Comparison of ENCODE assay signal across 23 cellular contexts in the genomic region with DNA sequence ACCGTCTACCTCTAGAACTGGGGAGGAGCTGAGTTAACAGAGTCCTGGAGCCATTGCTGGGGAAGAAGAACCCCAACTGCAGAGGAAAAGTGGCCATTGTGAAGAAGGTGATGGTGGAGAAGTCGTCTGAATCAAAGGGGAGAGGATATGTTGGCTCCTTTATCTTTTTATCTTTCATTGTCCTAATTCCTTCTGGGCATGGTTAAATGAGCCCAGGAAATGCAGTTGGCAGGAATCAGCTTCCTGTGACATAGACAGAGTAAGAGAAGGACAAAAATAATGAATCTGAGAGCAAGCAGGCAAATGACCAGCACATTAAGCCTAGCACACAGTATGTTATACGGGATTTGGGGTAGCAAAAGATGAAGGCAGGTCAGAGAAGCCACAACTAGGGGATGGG.
"Had no signal": no experiment of that assay in that cellular context is flagged by ENCODE, and none has a peak within 500 bp of the region (broad histone marks: within the 10 kb centered on the region; RNA-seq: fewer than 3 reads in every experiment).

No MANE protein-coding gene starts in this region.

- H3K27ac Mint-ChIP-seq: activated naive CD8-positive, alpha-beta T cell; stimulated activated naive CD8-positive, alpha-beta T cell treated with anti-CD3 and anti-CD28 coated beads, Interleukin-15, amount 100 ng/mL, for 72 hours had no signal

- H3K27ac ChIP-seq: body of pancreas, colonic mucosa, foreskin keratinocyte, left lung, sigmoid colon, spleen had no signal

- FAIRE-seq: kidney, TTC549 had no signal

- H3K4me1 ChIP-seq: body of pancreas had no signal

- ATAC-seq: activated CD4-positive, CD25-positive, alpha-beta regulatory T cell treated with anti-CD3 and anti-CD28 coated beads, Interleukin-2, amount 50 U/mL, for 24 hours; body of pancreas; foreskin keratinocyte; left lung; stimulated activated naive CD8-positive, alpha-beta T cell treated with anti-CD3 and anti-CD28 coated beads, Interleukin-15, amount 100 ng/mL, for 72 hours had no signal

- DNase-seq: activated CD4-positive, alpha-beta T cell treated with anti-CD3 and anti-CD28 coated beads, Interleukin-2, amount 50 U/mL, for 4 hours; activated effector memory CD4-positive, alpha-beta T cell treated with anti-CD3 and anti-CD28 coated beads, Interleukin-2, amount 50 U/mL, for 16 hours; activated T-cell treated with anti-CD3 and anti-CD28 coated beads, Interleukin-2, amount 50 U/mL, for 1 hour; amniotic stem cell; body of pancreas; central memory CD4-positive, alpha-beta T cell; colonic mucosa; effector CD4-positive, alpha-beta T cell; foreskin keratinocyte; glutamatergic neuron; hypothalamus; kidney; left lung; mesenchymal stem cell; sigmoid colon; spleen; stimulated activated naive CD8-positive, alpha-beta T cell treated with anti-CD3 and anti-CD28 coated beads, Interleukin-15, amount 100 ng/mL, for 72 hours; SW 1271; upper lobe of left lung had no signal

- H3K27me3 Mint-ChIP-seq: activated naive CD8-positive, alpha-beta T cell; stimulated activated naive CD8-positive, alpha-beta T cell treated with anti-CD3 and anti-CD28 coated beads, Interleukin-15, amount 100 ng/mL, for 72 hours had no signal

- H3K36me3 ChIP-seq: colonic mucosa, left lung, sigmoid colon, spleen, upper lobe of left lung had no signal

- H3K9me3 ChIP-seq: body of pancreas, colonic mucosa, left lung, sigmoid colon, spleen, upper lobe of left lung had no signal

- H3K4me1 Mint-ChIP-seq: neural crest cell had no signal

- H3K4me3 ChIP-seq: body of pancreas, colonic mucosa, left lung, sigmoid colon, spleen, upper lobe of left lung had no signal

- H3K27me3 ChIP-seq: body of pancreas, colonic mucosa, foreskin keratinocyte, left lung, sigmoid colon, spleen, upper lobe of left lung had no signal

- H3K4me3 Mint-ChIP-seq: activated naive CD8-positive, alpha-beta T cell; neural crest cell; stimulated activated naive CD8-positive, alpha-beta T cell treated with anti-CD3 and anti-CD28 coated beads, Interleukin-15, amount 100 ng/mL, for 72 hours had no signal
